10 cellular contexts compared by ENCODE assay signal in genomic region chr11:34600339-34601084, GRCh38. TPM values are rescaled to one million over a fixed set of nuclear protein-coding genes. Genes with fewer than 3 reads are reported as not detected.
DNase-seq lines count a peak whose midpoint lies in the region; ATAC-seq and TF ChIP-seq lines count a peak whose summit lies in the region.
"Had no signal": no experiment of that assay in that cellular context is flagged by ENCODE, and none has a peak within 500 bp of the region (broad histone marks: within the 10 kb centered on the region; RNA-seq: fewer than 3 reads in every experiment).

No MANE protein-coding gene starts in this region.

- peaks cover 28% of the 10 kb centered on the region for H3K4me1 ChIP-seq in SJSA1 (replicated peaks)
- peaks cover 8% of the 10 kb centered on the region for H3K4me1 ChIP-seq in smooth muscle cell (ENCODE audit: low read depth)
- H3K4me1 ChIP-seq in spleen, result peaks cover 0 to 12% (median 0%) of the 10 kb centered on the region in 6 donors

- no peaks in the 10 kb centered on the region for H3K79me2 ChIP-seq in smooth muscle cell (ENCODE audit: low read depth)

- H4K20me1 ChIP-seq in smooth muscle cell (ENCODE audit: low read depth), result no peaks in the 10 kb centered on the region

- DNase-seq in SJSA1 (ENCODE audit: low read depth in 1 of 2, low spot score in 2 of 2) (peak in 1 of 2 experiments; percentile 9), iris pigment epithelial cell (ENCODE audit: low read depth) (peak; percentile 11), smooth muscle cell (lab: John Stamatoyannopoulos, UW; ENCODE audit: unreplicated experiment) (no peak), ecto neural progenitor cell (ENCODE audit: low spot score) (no peak), spleen (no peak), NCI-H446 (lab: John Stamatoyannopoulos, UW) (no peak)
- DNase-seq in activated CD4-positive, alpha-beta memory T cell treated with anti-CD3 and anti-CD28 coated beads for 36 hours, result no peak

- no peaks in the 10 kb centered on the region for H3F3A ChIP-seq in smooth muscle cell (ENCODE audit: low read depth)

- no peak for TF ChIP-seq POLR2A in spleen (IDR thresholded peaks at IDR 0.05)

- H3K27me3 ChIP-seq in SJSA1 (replicated peaks) (no peaks in the 10 kb centered on the region), smooth muscle cell (ENCODE audit: low read depth) (no peaks in the 10 kb centered on the region), spleen (replicated peaks in 1 of 7) (no peaks in the 10 kb centered on the region)

- no peak for TF ChIP-seq CTCF in smooth muscle cell (IDR thresholded peaks at IDR 0.05; ENCODE audit: borderline replicate concordance, insufficient read depth, poor library complexity, severe bottlenecking)
- TF ChIP-seq CTCF in spleen (IDR thresholded peaks at IDR 0.05 in 8 of 11, conservative IDR thresholded peaks at IDR 0.05 in 3 of 11), result no peak

- no peaks in the 10 kb centered on the region for H3K36me3 Mint-ChIP-seq in activated CD4-positive, alpha-beta memory T cell treated with anti-CD3 and anti-CD28 coated beads for 36 hours
- H3K36me3 Mint-ChIP-seq: activated naive CD4-positive, alpha-beta T cell treated with anti-CD3 and anti-CD28 coated beads, Interleukin-2, amount 50 U/mL, for 24 hours had no signal

- peak; percentile 66 for ATAC-seq in GM18907 (IDR thresholded peaks at IDR 0.05; ENCODE audit: unreplicated experiment)

- H3K4me2 ChIP-seq in smooth muscle cell, result peak overlapping the region; percentile 9

- H3K27ac ChIP-seq in SJSA1 (peak overlapping the region; percentile 71), smooth muscle cell (ENCODE audit: low read depth) (peak overlapping the region; percentile 34), spleen (no peak overlapping the region)
- H3K27ac ChIP-seq: thoracic aorta had no signal

- CTCF ChIA-PET in activated CD4-positive, alpha-beta memory T cell treated with anti-CD3 and anti-CD28 coated beads for 36 hours (lab: Charles Lee), result interaction anchor here (2.5 kb wide), 1 partner anchor 14 kb away, joined by 11 read pairs; no protein-coding TSS in a partner anchor

- H2AFZ ChIP-seq in smooth muscle cell (ENCODE audit: low read depth), result no peak overlapping the region

- 57% methylated on average over 11 of the region's 11 CpGs for WGBS in smooth muscle cell (ENCODE audit: low lambda C conversion rate)
- 66 to 68% (median 68%) methylated on average over 11 of the region's 11 CpGs for WGBS in spleen, 5 donors

- H3K9me3 ChIP-seq in SJSA1 (replicated peaks), result no peaks in the 10 kb centered on the region
- no peaks in the 10 kb centered on the region for H3K9me3 ChIP-seq in smooth muscle cell (replicated peaks; ENCODE audit: low read depth)
- peaks cover 0 to 4% (median 0%) of the 10 kb centered on the region in 8 donors for H3K9me3 ChIP-seq in spleen
- H3K9me3 ChIP-seq: thoracic aorta had no signal

- H3K4me1 Mint-ChIP-seq in activated CD4-positive, alpha-beta memory T cell treated with anti-CD3 and anti-CD28 coated beads for 36 hours (ENCODE audit: low read depth), result peaks cover 16% of the 10 kb centered on the region

- H3K4me3 Mint-ChIP-seq in activated CD4-positive, alpha-beta memory T cell treated with anti-CD3 and anti-CD28 coated beads for 36 hours, result no peak overlapping the region
- H3K4me3 Mint-ChIP-seq: activated naive CD4-positive, alpha-beta T cell treated with anti-CD3 and anti-CD28 coated beads, Interleukin-2, amount 50 U/mL, for 24 hours had no signal

- H3K27me3 Mint-ChIP-seq in activated CD4-positive, alpha-beta memory T cell treated with anti-CD3 and anti-CD28 coated beads for 36 hours, result peaks cover 3% of the 10 kb centered on the region

- H3K4me3 ChIP-seq in SJSA1 (no peak overlapping the region), smooth muscle cell (no peak overlapping the region), spleen (no peak overlapping the region)
- H3K4me3 ChIP-seq: thoracic aorta had no signal

- no peaks in the 10 kb centered on the region for H3K9me3 Mint-ChIP-seq in activated CD4-positive, alpha-beta memory T cell treated with anti-CD3 and anti-CD28 coated beads for 36 hours
- H3K9me3 Mint-ChIP-seq: activated naive CD4-positive, alpha-beta T cell treated with anti-CD3 and anti-CD28 coated beads, Interleukin-2, amount 50 U/mL, for 24 hours had no signal

- intact Hi-C loops in activated CD4-positive, alpha-beta memory T cell treated with anti-CD3 and anti-CD28 coated beads for 36 hours (cut with micrococcal nuclease), result no loop called here
- intact Hi-C loops in spleen (cut with DNase I; ENCODE audit: low total_unique reads), result no loop called here

- POLR2A ChIA-PET in activated CD4-positive, alpha-beta memory T cell treated with anti-CD3 and anti-CD28 coated beads for 36 hours (lab: Charles Lee), result no interaction called here

- H3K9ac ChIP-seq in smooth muscle cell (ENCODE audit: low read depth), result no peak overlapping the region

- H3K27ac Mint-ChIP-seq in activated CD4-positive, alpha-beta memory T cell treated with anti-CD3 and anti-CD28 coated beads for 36 hours, result no peak overlapping the region
- H3K27ac Mint-ChIP-seq: activated naive CD4-positive, alpha-beta T cell treated with anti-CD3 and anti-CD28 coated beads, Interleukin-2, amount 50 U/mL, for 24 hours had no signal

- no peaks in the 10 kb centered on the region for H3K36me3 ChIP-seq in SJSA1
- no peaks in the 10 kb centered on the region for H3K36me3 ChIP-seq in smooth muscle cell (ENCODE audit: low read depth)
- no peaks in the 10 kb centered on the region for H3K36me3 ChIP-seq in spleen
- H3K36me3 ChIP-seq: thoracic aorta had no signal

RNA-seq across cellular contexts. Expression of gene EHF, which starts 20.4 kb away (rescaled TPM):
- 0.22 TPM in 1 of 2 replicates, not detected in the other for total RNA-seq in SJSA1 (2014; rRNA removed; shearing (Covaris generic))
- total RNA-seq in smooth muscle cell (0.63 and 1.7 TPM in 2 replicates), spleen (1 to 10 TPM in 1 of 7 donors, under 1 TPM in 4, not detected in 2; 0.37 to 1.8 (median 0.46) TPM)
- polyA plus RNA-seq in smooth muscle cell (0.63 and 1.0 TPM in 2 replicates), spleen (under 1 TPM; 0.02 to 0.33 (median 0.29) TPM)
- total RNA-seq in activated CD4-positive, alpha-beta memory T cell treated with anti-CD3 and anti-CD28 coated beads for 36 hours, result not detected

Comparison
In these comparisons a context has a peak if more than half of its experiments do, and no peak if none do; other contexts are left out.
1. H3K27ac ChIP-seq: peak in SJSA1 (single experiment) and smooth muscle cell (single experiment); none in spleen (0 of 8).